In genomic region chr11:1759851-1760220, GRCh38 we compare ENCODE assay signal across 12 cellular contexts. TPM values are rescaled to one million over a fixed set of nuclear protein-coding genes. Genes with fewer than 3 reads are reported as not detected.
A peak's percentile ranks its signal among the peaks of the same experiment; 100 is the strongest.
DNase-seq lines count a peak whose midpoint lies in the region; ATAC-seq and TF ChIP-seq lines count a peak whose summit lies in the region.
"Had no signal": no experiment of that assay in that cellular context is flagged by ENCODE, and none has a peak within 500 bp of the region (broad histone marks: within the 10 kb centered on the region; RNA-seq: fewer than 3 reads in every experiment).

No MANE protein-coding gene starts in this region.

- no peak for DNase-seq in right cardiac atrium
- no peak for DNase-seq in left ventricle myocardium superior
- DNase-seq in dorsolateral prefrontal cortex, result peak in 1 of 10 donors; percentile 43
- no peak for DNase-seq in neuronal stem cell (ENCODE audit: low spot score)
- DNase-seq in vagina (ENCODE audit: extremely low spot score in 2 of 2), result no peak
- DNase-seq: activated CD4-positive, alpha-beta T cell treated with anti-CD3 and anti-CD28 coated beads, Interleukin-2, amount 50 U/mL, for 1 hour; activated gamma-delta T cell; NCI-H226 had no signal

- H3K79me1 ChIP-seq in neuronal stem cell (ENCODE audit: low read depth, low read length), result peaks cover 14% of the 10 kb centered on the region

- H3K4me1 ChIP-seq in right cardiac atrium (ENCODE audit: control insufficient read depth, insufficient read depth, low read length), result peaks cover 20% of the 10 kb centered on the region
- H3K4me1 ChIP-seq in neuronal stem cell (ENCODE audit: control insufficient read depth in 2 of 2, insufficient read depth in 1 of 2, low read depth in 1 of 2, low read length in 2 of 2), result peaks cover 6 to 7% of the 10 kb centered on the region in 2 donors
- peaks cover 84% of the 10 kb centered on the region for H3K4me1 ChIP-seq in vagina

- no peak overlapping the region for H4K91ac ChIP-seq in neuronal stem cell (ENCODE audit: low read depth, low read length, poor library complexity)

- peak overlapping the region; percentile 85 for H3K27ac ChIP-seq in right cardiac atrium (ENCODE audit: low read length)
- H3K27ac ChIP-seq in dorsolateral prefrontal cortex, result peak overlapping the region; percentile 43 to 99 (median 98)
- no peak overlapping the region for H3K27ac ChIP-seq in neuronal stem cell (replicated peaks; ENCODE audit: low read length)
- H3K27ac ChIP-seq in vagina, result peak overlapping the region; percentile 95

- H3K18ac ChIP-seq in neuronal stem cell (ENCODE audit: low read length), result no peak overlapping the region

- intact Hi-C loops in right cardiac atrium (cut with DNase I), result no loop called here
- intact Hi-C loops in left ventricle myocardium superior (cut with micrococcal nuclease), result no loop called here
- intact Hi-C loops in dorsolateral prefrontal cortex (cut with DNase I), result loop anchor here (2.0 to 10.0 kb wide), 4 partner anchors 65 to 395 kb away; partner anchors contain the start of gene KRTAP5-6 (in 1 of the 2)
- intact Hi-C loops in vagina (cut with DNase I), result loop anchor here (5.0 kb wide), 1 partner anchor 493 kb away; no protein-coding TSS in a partner anchor

- H3K27me3 ChIP-seq in right cardiac atrium (ENCODE audit: control insufficient read depth, insufficient read depth) (no peaks in the 10 kb centered on the region), dorsolateral prefrontal cortex (no peaks in the 10 kb centered on the region), neuronal stem cell (ENCODE audit: control insufficient read depth in 3 of 3, insufficient read depth in 3 of 3, low read depth in 1 of 3, low read length in 3 of 3) (no peaks in the 10 kb centered on the region), vagina (no peaks in the 10 kb centered on the region)

- TF ChIP-seq CTCF in dorsolateral prefrontal cortex (IDR thresholded peaks at IDR 0.05 in 54 of 56, conservative IDR thresholded peaks at IDR 0.05 in 2 of 56; ENCODE audit: low read depth in 1 of 56, partially characterized antibody in 56 of 56) (no peak), vagina (IDR thresholded peaks at IDR 0.05) (no peak)

- H3K4me2 ChIP-seq in neuronal stem cell (ENCODE audit: insufficient read depth, low read length, poor library complexity, severe bottlenecking), result no peak overlapping the region
- H3K4me2 ChIP-seq: GM23338 had no signal

- H2BK15ac ChIP-seq in neuronal stem cell (ENCODE audit: low read length), result no peak overlapping the region

- H3K4ac ChIP-seq in neuronal stem cell (ENCODE audit: low read length), result no peak overlapping the region

- no peak overlapping the region for H4K8ac ChIP-seq in neuronal stem cell (ENCODE audit: low read depth, low read length)

- H3K36me3 ChIP-seq in neuronal stem cell (replicated peaks in 1 of 2; ENCODE audit: control insufficient read depth in 2 of 2, insufficient read depth in 2 of 2, low read length in 2 of 2) (peaks cover 11 to 12% of the 10 kb centered on the region in 2 donors), vagina (peaks cover 0 to 52% of the 10 kb centered on the region in 2 donors)

- no peak for TF ChIP-seq POLR2A in vagina (IDR thresholded peaks at IDR 0.05)

- no peak overlapping the region for H2BK120ac ChIP-seq in neuronal stem cell (ENCODE audit: low read depth, low read length)

- WGBS in right cardiac atrium, result 60% methylated on average over 5 of the region's 5 CpGs
- WGBS in neuronal stem cell (ENCODE audit: extremely low coverage in 2 of 2, insufficient read length in 2 of 2, insufficient replicate concordance in 1 of 2), 2 donors, result no CpG with 5 or more reads among the region's 5 CpGs

- H2BK5ac ChIP-seq in neuronal stem cell (ENCODE audit: low read length), result peak overlapping the region; percentile 24

- H3K4me3 ChIP-seq in right cardiac atrium (ENCODE audit: low read length) (no peak overlapping the region), dorsolateral prefrontal cortex (peak overlapping the region in 38 of 59 donors; percentile 0 to 100 (median 28)), neuronal stem cell (ENCODE audit: low read length in 2 of 2) (no peak overlapping the region), vagina (peak overlapping the region in 1 of 2 donors; percentile 18)
- H3K4me3 ChIP-seq: GM23338 had no signal

- no peak overlapping the region for H2AFZ ChIP-seq in neuronal stem cell (ENCODE audit: low read length)
- H2AFZ ChIP-seq: GM23338 had no signal

- peak overlapping the region; percentile 9 for H3K9ac ChIP-seq in neuronal stem cell (ENCODE audit: low read depth, low read length, poor library complexity)

- no peak overlapping the region for H3K14ac ChIP-seq in neuronal stem cell (ENCODE audit: low read length)

- no peak overlapping the region for H3K23ac ChIP-seq in neuronal stem cell (ENCODE audit: low read depth, low read length, poor library complexity)

- ATAC-seq in right cardiac atrium, result no peak
- no peak for ATAC-seq in left ventricle myocardium superior
- no peak for ATAC-seq in GM21390 (IDR thresholded peaks at IDR 0.05; ENCODE audit: unreplicated experiment)
- ATAC-seq in HG02981 (IDR thresholded peaks at IDR 0.05; ENCODE audit: unreplicated experiment), result no peak
- no peak for ATAC-seq in GM19452 (IDR thresholded peaks at IDR 0.05; ENCODE audit: unreplicated experiment)
- ATAC-seq: GM23338 had no signal

- peak overlapping the region; percentile 56 for H2AK5ac ChIP-seq in neuronal stem cell (ENCODE audit: low read depth, low read length)

- H2BK12ac ChIP-seq in neuronal stem cell (ENCODE audit: low read length), result no peak overlapping the region

- H3K9me3 ChIP-seq in right cardiac atrium (ENCODE audit: control insufficient read depth, low read length), result no peaks in the 10 kb centered on the region
- H3K9me3 ChIP-seq in neuronal stem cell (replicated peaks in 1 of 2; ENCODE audit: control insufficient read depth in 2 of 2, insufficient read depth in 1 of 2, low read depth in 1 of 2, low read length in 2 of 2), result no peaks in the 10 kb centered on the region
- no peaks in the 10 kb centered on the region for H3K9me3 ChIP-seq in vagina

RNA-seq across cellular contexts. Expression of gene CTSD, which starts 3.9 kb away (rescaled TPM):
- total RNA-seq in right cardiac atrium (100 to 1,000 TPM; 674 to 717 (median 700) TPM), left ventricle myocardium superior (1,004 TPM), dorsolateral prefrontal cortex (100 to 1,000 TPM; 284 to 532 (median 387) TPM), vagina (508 TPM)
- 748 TPM for polyA plus RNA-seq in right cardiac atrium
- 48.8 TPM for polyA plus RNA-seq in neuronal stem cell (2013, experiment 1 of 2)
- polyA plus RNA-seq in neuronal stem cell (2013, experiment 2 of 2), result 46.1 TPM

RNA-seq across cellular contexts. Expression of gene IFITM10, which starts 9.4 kb away (rescaled TPM):
- 1 to 10 TPM in 1 of 4 donors, under 1 TPM in 3; 0.48 to 1.0 (median 0.59) TPM for total RNA-seq in right cardiac atrium
- 0.25 TPM for polyA plus RNA-seq in right cardiac atrium
- 0.77 TPM for total RNA-seq in left ventricle myocardium superior
- 10 to 100 TPM in 74 of 120 experiments, 1 to 10 TPM in 46; 6.0 to 26.6 (median 11.4) TPM for total RNA-seq in dorsolateral prefrontal cortex
- 0.40 TPM for polyA plus RNA-seq in neuronal stem cell (2013, experiment 1 of 2)
- 0.39 TPM for polyA plus RNA-seq in neuronal stem cell (2013, experiment 2 of 2)
- total RNA-seq in vagina, result 4.9 TPM
- total RNA-seq: GM23338 had no signal

Comparison
In these comparisons a context has a peak if more than half of its experiments do, and no peak if none do; other contexts are left out.
1. H3K4me3 ChIP-seq: peak in dorsolateral prefrontal cortex (38 of 59); none in right cardiac atrium (single experiment) and neuronal stem cell (0 of 2).
2. intact Hi-C loops: an anchor here in dorsolateral prefrontal cortex (2.0 to 10.0 kb wide) and vagina (5.0 kb wide); none called in right cardiac atrium and left ventricle myocardium superior.